Comparison of ENCODE assay signal across 22 cellular contexts in the genomic region with DNA sequence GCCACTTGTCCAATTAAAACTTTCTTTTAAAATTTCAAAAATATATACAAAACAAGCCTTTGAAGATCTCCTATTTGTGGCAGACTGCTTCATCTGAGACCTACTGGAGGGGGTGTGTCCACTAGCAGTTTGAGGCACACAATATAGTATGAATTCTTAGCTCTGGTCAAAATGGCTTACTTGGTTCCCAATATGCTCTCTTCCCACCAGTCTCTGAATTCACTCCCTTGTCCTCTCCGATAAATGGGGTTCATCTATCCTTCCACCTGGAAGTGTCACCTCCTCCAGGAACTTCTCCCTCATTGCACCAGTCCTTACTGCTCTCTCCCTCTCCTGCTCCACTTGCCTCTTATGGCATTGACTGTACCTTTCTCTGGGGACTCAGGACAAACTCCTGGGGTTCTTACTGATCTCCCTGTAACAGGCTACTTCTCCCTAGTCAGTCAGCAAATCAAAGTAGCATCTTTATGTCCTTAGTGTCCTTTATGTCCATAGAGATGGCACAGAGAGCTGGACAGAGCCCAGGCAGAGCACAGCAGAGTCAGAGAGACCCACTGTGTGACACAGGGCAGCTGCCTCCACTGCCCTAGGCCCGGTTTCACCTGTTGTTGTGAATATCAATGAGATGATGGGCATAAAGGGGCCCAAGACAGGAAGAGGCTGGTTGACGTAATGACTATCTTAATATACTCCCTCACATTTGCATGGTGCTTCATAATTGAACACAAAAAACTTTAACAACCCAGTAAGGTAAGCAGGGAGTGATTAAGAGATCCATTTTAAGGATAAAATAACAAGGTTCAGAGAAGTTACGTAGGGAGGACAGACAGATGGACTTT. TPM values are rescaled to one million over a fixed set of nuclear protein-coding genes. Genes with fewer than 3 reads are reported as not detected.
A peak's percentile ranks its signal among the peaks of the same experiment; 100 is the strongest.
DNase-seq lines count a peak whose midpoint lies in the region; ATAC-seq and TF ChIP-seq lines count a peak whose summit lies in the region.
"Had no signal": no experiment of that assay in that cellular context is flagged by ENCODE, and none has a peak within 500 bp of the region (broad histone marks: within the 10 kb centered on the region; RNA-seq: fewer than 3 reads in every experiment).

No MANE protein-coding gene starts in this region.

- peak overlapping the region; percentile 87 for H3K27ac Mint-ChIP-seq in memory B cell
- no peak overlapping the region for H3K27ac Mint-ChIP-seq in stimulated activated effector memory CD8-positive, alpha-beta T cell treated with anti-CD3 and anti-CD28 coated beads, Interleukin-12 subunit alpha, Interleukin-12 subunit beta, amount 100 ng/mL, for 72 hours
- H3K27ac Mint-ChIP-seq: activated naive CD8-positive, alpha-beta T cell; naive thymus-derived CD4-positive, alpha-beta T cell had no signal

- WGBS in adrenal gland, 4 donors, result 83 to 97% (median 90%) methylated on average over 4 of the region's 4 CpGs
- 72 to 83% methylated on average over 4 of the region's 4 CpGs for WGBS in aorta, 2 donors
- WGBS in testis, 2 donors, result 87 to 98% methylated on average over 4 of the region's 4 CpGs

- H3K27me3 Mint-ChIP-seq in memory B cell, result peaks cover 9% of the 10 kb centered on the region

- H3K36me3 ChIP-seq in adrenal gland (replicated peaks in 1 of 2) (no peaks in the 10 kb centered on the region), vagina (no peaks in the 10 kb centered on the region), aorta (ENCODE audit: control insufficient read depth in 1 of 2, insufficient read depth in 2 of 2, low read length in 1 of 2) (no peaks in the 10 kb centered on the region), testis (ENCODE audit: low read depth, missing control alignments) (no peaks in the 10 kb centered on the region)
- H3K36me3 ChIP-seq: SJSA1 had no signal

- no peaks in the 10 kb centered on the region for H3K36me3 Mint-ChIP-seq in memory B cell
- H3K36me3 Mint-ChIP-seq in stimulated activated effector memory CD8-positive, alpha-beta T cell treated with anti-CD3 and anti-CD28 coated beads, Interleukin-12 subunit alpha, Interleukin-12 subunit beta, amount 100 ng/mL, for 72 hours, result no peaks in the 10 kb centered on the region
- H3K36me3 Mint-ChIP-seq: activated naive CD8-positive, alpha-beta T cell; naive thymus-derived CD4-positive, alpha-beta T cell had no signal

- peak; percentile 44 for DNase-seq in cardiac septum (ENCODE audit: low spot score)
- no peak for DNase-seq in left cardiac atrium
- DNase-seq in adrenal gland, result no peak
- DNase-seq in memory B cell (ENCODE audit: low spot score in 2 of 2), result peak; percentile 21 to 22
- no peak for DNase-seq in vagina (ENCODE audit: extremely low spot score in 2 of 2)
- no peak for DNase-seq in aorta
- no peak for DNase-seq in testis
- DNase-seq in stimulated activated effector memory CD8-positive, alpha-beta T cell treated with anti-CD3 and anti-CD28 coated beads, Interleukin-12 subunit alpha, Interleukin-12 subunit beta, amount 100 ng/mL, for 72 hours (ENCODE audit: low spot score in 2 of 2), result no peak
- DNase-seq: activated CD8-positive, alpha-beta memory T cell treated with anti-CD3 and anti-CD28 coated beads for 24 hours; CD4-positive, alpha-beta memory T cell; DND-41; erythroblast; H7; naive thymus-derived CD4-positive, alpha-beta T cell; NCI-H2081 treated with DMSO at 0.1 percent for 48 hours; NCI-H510A; stimulated activated CD4-positive, alpha-beta T cell treated with anti-CD3 and anti-CD28 coated beads, Interleukin-4, amount 100 ng/mL, for 4 hours had no signal

- no peak for TF ChIP-seq CTCF in adrenal gland (IDR thresholded peaks at IDR 0.05)
- no peak for TF ChIP-seq CTCF in vagina (IDR thresholded peaks at IDR 0.05)
- TF ChIP-seq CTCF in testis (IDR thresholded peaks at IDR 0.05), result no peak

- ATAC-seq in left cardiac atrium (no peak), memory B cell (ENCODE audit: low read depth) (peak; percentile 43), aorta (ENCODE audit: low FRiP score) (no peak)
- ATAC-seq in stimulated activated effector memory CD8-positive, alpha-beta T cell treated with anti-CD3 and anti-CD28 coated beads, Interleukin-12 subunit alpha, Interleukin-12 subunit beta, amount 100 ng/mL, for 72 hours, result no peak
- ATAC-seq: A549; naive thymus-derived CD4-positive, alpha-beta T cell had no signal

- no peak overlapping the region for H3K4me3 ChIP-seq in adrenal gland
- H3K4me3 ChIP-seq in vagina, result no peak overlapping the region
- no peak overlapping the region for H3K4me3 ChIP-seq in aorta (ENCODE audit: low read length in 2 of 2)
- H3K4me3 ChIP-seq in testis, result no peak overlapping the region
- H3K4me3 ChIP-seq: A549, lung, SJSA1 had no signal

- TF ChIP-seq POLR2A in adrenal gland (IDR thresholded peaks at IDR 0.05), result no peak
- no peak for TF ChIP-seq POLR2A in vagina (IDR thresholded peaks at IDR 0.05)
- no peak for TF ChIP-seq POLR2A in testis (IDR thresholded peaks at IDR 0.05)

- H3K9me3 Mint-ChIP-seq in memory B cell, result no peaks in the 10 kb centered on the region
- H3K9me3 Mint-ChIP-seq in stimulated activated effector memory CD8-positive, alpha-beta T cell treated with anti-CD3 and anti-CD28 coated beads, Interleukin-12 subunit alpha, Interleukin-12 subunit beta, amount 100 ng/mL, for 72 hours, result no peaks in the 10 kb centered on the region
- H3K9me3 Mint-ChIP-seq: CD4-positive, alpha-beta memory T cell had no signal

- intact Hi-C loops in cardiac septum (cut with DNase I), result loop anchor here (5.0 kb wide), 3 partner anchors 58 to 138 kb away; a partner anchor contains a TSS
- intact Hi-C loops in left cardiac atrium (cut with DNase I), result no loop called here
- intact Hi-C loops in adrenal gland (cut with DNase I), result loop anchor here in 1 of 2 donors (10.0 kb wide), 1 partner anchor 136 kb away; a partner anchor contains a TSS
- intact Hi-C loops in vagina (cut with DNase I), result loop anchor here (10.0 kb wide), 1 partner anchor 56 kb away; a partner anchor contains a TSS
- intact Hi-C loops in aorta (cut with DNase I), result loop anchor here (5.0 kb wide), 2 partner anchors 58 to 138 kb away; a partner anchor contains a TSS
- intact Hi-C loops in testis (cut with DNase I; ENCODE audit: low total_unique reads), result no loop called here

- H3K9me3 ChIP-seq in adrenal gland (replicated peaks in 1 of 3) (no peaks in the 10 kb centered on the region), vagina (no peaks in the 10 kb centered on the region), aorta (ENCODE audit: control insufficient read depth, low read length) (no peaks in the 10 kb centered on the region), testis (no peaks in the 10 kb centered on the region)
- H3K9me3 ChIP-seq: A549, SJSA1 had no signal

- peaks cover 25 to 35% of the 10 kb centered on the region in 2 donors for H3K4me1 ChIP-seq in adrenal gland (replicated peaks in 1 of 2)
- H3K4me1 ChIP-seq in vagina, result peaks cover 44% of the 10 kb centered on the region
- no peaks in the 10 kb centered on the region for H3K4me1 ChIP-seq in aorta (ENCODE audit: control insufficient read depth in 1 of 2, insufficient read depth in 2 of 2, low read length in 2 of 2)
- H3K4me1 ChIP-seq in testis, result peaks cover 31% of the 10 kb centered on the region

- H3K27ac ChIP-seq in adrenal gland, result peak overlapping the region in 4 of 5 donors; percentile 31 to 78 (median 73)
- H3K27ac ChIP-seq in vagina, result peak overlapping the region; percentile 64
- H3K27ac ChIP-seq in aorta (ENCODE audit: low read depth in 1 of 2, low read length in 2 of 2), result no peak overlapping the region
- H3K27ac ChIP-seq in testis, result no peak overlapping the region
- H3K27ac ChIP-seq: HL-60, SJSA1 had no signal

- H3K27me3 ChIP-seq in adrenal gland (no peaks in the 10 kb centered on the region), vagina (no peaks in the 10 kb centered on the region), aorta (ENCODE audit: control insufficient read depth in 1 of 2, insufficient read depth in 2 of 2, low read length in 1 of 2) (no peaks in the 10 kb centered on the region), testis (no peaks in the 10 kb centered on the region)
- H3K27me3 ChIP-seq: SJSA1 had no signal

- peaks cover 24% of the 10 kb centered on the region for H3K4me1 Mint-ChIP-seq in memory B cell
- peaks cover 22% of the 10 kb centered on the region for H3K4me1 Mint-ChIP-seq in stimulated activated effector memory CD8-positive, alpha-beta T cell treated with anti-CD3 and anti-CD28 coated beads, Interleukin-12 subunit alpha, Interleukin-12 subunit beta, amount 100 ng/mL, for 72 hours

- H3K4me3 Mint-ChIP-seq in memory B cell, result no peak overlapping the region
- no peak overlapping the region for H3K4me3 Mint-ChIP-seq in stimulated activated effector memory CD8-positive, alpha-beta T cell treated with anti-CD3 and anti-CD28 coated beads, Interleukin-12 subunit alpha, Interleukin-12 subunit beta, amount 100 ng/mL, for 72 hours
- H3K4me3 Mint-ChIP-seq: activated naive CD8-positive, alpha-beta T cell; naive thymus-derived CD4-positive, alpha-beta T cell had no signal

RNA-seq across cellular contexts. Expression of a gene that starts 3.6 kb away (rescaled TPM):
- total RNA-seq in cardiac septum (30.5 TPM), left cardiac atrium (10 to 100 TPM; 36.4 to 39.9 TPM), adrenal gland (100 to 1,000 TPM in 2 of 8 donors, 10 to 100 TPM in 6; 47.6 to 122 (median 77.3) TPM), vagina (79.1 TPM), aorta (10 to 100 TPM; 26.1 to 93.9 TPM), testis (10 to 100 TPM; 43.1 to 48.0 TPM)
- polyA plus RNA-seq in adrenal gland (100 to 1,000 TPM in 1 of 3 donors, 10 to 100 TPM in 2; 22.4 to 117 (median 81.0) TPM), aorta (10 to 100 TPM in 1 of 2 donors, 1 to 10 TPM in 1; 7.0 to 16.1 TPM), testis (ENCODE audit: insufficient read depth, low read depth, low replicate concordance) (34.1 TPM)

RNA-seq across cellular contexts. Expression of a gene that starts 50.6 kb away (rescaled TPM):
- 0.30 TPM for total RNA-seq in cardiac septum
- 1 to 10 TPM in 1 of 2 donors, under 1 TPM in 1; 0.18 to 1.3 TPM for total RNA-seq in left cardiac atrium
- under 1 TPM in 7 of 8 donors, not detected in 1; 0.12 to 0.88 (median 0.45) TPM for total RNA-seq in adrenal gland
- polyA plus RNA-seq in adrenal gland, result under 1 TPM; 0.07 to 0.35 (median 0.16) TPM
- 2.9 TPM for total RNA-seq in vagina
- total RNA-seq in aorta, result under 1 TPM; 0.42 to 0.96 TPM
- polyA plus RNA-seq in aorta, result under 1 TPM in 1 of 2 donors, not detected in 1; 0.50 TPM
- 1 to 10 TPM; 4.2 to 6.6 TPM for total RNA-seq in testis
- 4.8 TPM for polyA plus RNA-seq in testis (ENCODE audit: insufficient read depth, low read depth, low replicate concordance)
- polyA plus RNA-seq: naive thymus-derived CD4-positive, alpha-beta T cell had no signal

RNA-seq across cellular contexts. Expression of a gene that starts 55.9 kb away (rescaled TPM):
- total RNA-seq in cardiac septum, result 46.0 TPM
- total RNA-seq in left cardiac atrium, result 10 to 100 TPM; 32.9 to 38.3 TPM
- total RNA-seq in adrenal gland, result 100 to 1,000 TPM in 5 of 8 donors, 10 to 100 TPM in 3; 23.6 to 152 (median 115) TPM
- polyA plus RNA-seq in adrenal gland, result 100 to 1,000 TPM in 2 of 3 donors, 10 to 100 TPM in 1; 51.8 to 132 (median 102) TPM
- 26.5 TPM for total RNA-seq in vagina
- 10 to 100 TPM; 25.7 to 51.3 TPM for total RNA-seq in aorta
- 10 to 100 TPM; 31.2 to 37.3 TPM for polyA plus RNA-seq in aorta
- 10 to 100 TPM; 12.6 to 14.7 TPM for total RNA-seq in testis
- polyA plus RNA-seq in testis (ENCODE audit: insufficient read depth, low read depth, low replicate concordance), result 10.8 TPM

Comparison
In these comparisons a context has a peak if more than half of its experiments do, and no peak if none do; other contexts are left out.
1. DNase-seq: peak in cardiac septum (single experiment) and memory B cell (2 of 2); none in left cardiac atrium (single experiment), adrenal gland (0 of 7), vagina (0 of 2), aorta (0 of 2), testis (single experiment) and stimulated activated effector memory CD8-positive, alpha-beta T cell treated with anti-CD3 and anti-CD28 coated beads, Interleukin-12 subunit alpha, Interleukin-12 subunit beta, amount 100 ng/mL, for 72 hours (0 of 2).
2. intact Hi-C loops: an anchor here in cardiac septum (5.0 kb wide), vagina (10.0 kb wide) and aorta (5.0 kb wide); none called in left cardiac atrium and testis.
3. H3K27ac ChIP-seq: peak in adrenal gland (4 of 5) and vagina (single experiment); none in aorta (0 of 2) and testis (0 of 2).